In genomic region chr6:36039113-36039512, GRCh38 we compare ENCODE assay signal across 2 cellular contexts.
TF ChIP-seq lines count a peak whose summit lies in the region.

No MANE protein-coding gene starts in this region.

TF ChIP-seq in K562, 482 proteins besides CTCF, POLR2A, EP300 and RAD21:
- peak; percentile 47 for TF ChIP-seq RFX1 (IDR thresholded peaks at IDR 0.05)
- TF ChIP-seq, protein P1, sequence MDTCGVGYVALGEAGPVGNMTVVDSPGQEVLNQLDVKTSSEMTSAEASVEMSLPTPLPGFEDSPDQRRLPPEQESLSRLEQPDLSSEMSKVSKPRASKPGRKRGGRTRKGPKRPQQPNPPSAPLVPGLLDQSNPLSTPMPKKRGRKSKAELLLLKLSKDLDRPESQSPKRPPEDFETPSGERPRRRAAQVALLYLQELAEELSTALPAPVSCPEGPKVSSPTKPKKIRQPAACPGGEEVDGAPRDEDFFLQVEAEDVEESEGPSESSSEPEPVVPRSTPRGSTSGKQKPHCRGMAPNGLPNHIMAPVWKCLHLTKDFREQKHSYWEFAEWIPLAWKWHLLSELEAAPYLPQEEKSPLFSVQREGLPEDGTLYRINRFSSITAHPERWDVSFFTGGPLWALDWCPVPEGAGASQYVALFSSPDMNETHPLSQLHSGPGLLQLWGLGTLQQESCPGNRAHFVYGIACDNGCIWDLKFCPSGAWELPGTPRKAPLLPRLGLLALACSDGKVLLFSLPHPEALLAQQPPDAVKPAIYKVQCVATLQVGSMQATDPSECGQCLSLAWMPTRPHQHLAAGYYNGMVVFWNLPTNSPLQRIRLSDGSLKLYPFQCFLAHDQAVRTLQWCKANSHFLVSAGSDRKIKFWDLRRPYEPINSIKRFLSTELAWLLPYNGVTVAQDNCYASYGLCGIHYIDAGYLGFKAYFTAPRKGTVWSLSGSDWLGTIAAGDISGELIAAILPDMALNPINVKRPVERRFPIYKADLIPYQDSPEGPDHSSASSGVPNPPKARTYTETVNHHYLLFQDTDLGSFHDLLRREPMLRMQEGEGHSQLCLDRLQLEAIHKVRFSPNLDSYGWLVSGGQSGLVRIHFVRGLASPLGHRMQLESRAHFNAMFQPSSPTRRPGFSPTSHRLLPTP (IDR thresholded peaks at IDR 0.05; ENCODE audit: borderline replicate concordance, extremely low read depth, insufficient read length): no peak
TF ChIP-seq in K562: peak in this region for 1.

TF ChIP-seq in HepG2, 621 proteins besides CTCF, POLR2A, EP300 and RAD21:
- TF ChIP-seq PHF21A (CRISPR knock-in tag; IDR thresholded peaks at IDR 0.05): no peak
- peak; percentile 97 for TF ChIP-seq SKI (IDR thresholded peaks at IDR 0.05; ENCODE audit: partially characterized antibody)
- peak; percentile 83 for TF ChIP-seq RFX3 (CRISPR knock-in tag; IDR thresholded peaks at IDR 0.05)
- no peak for TF ChIP-seq KLF12 (CRISPR knock-in tag; IDR thresholded peaks at IDR 0.05; ENCODE audit: borderline replicate concordance)
- peak; percentile 19; the same call in 1 of the 2 replicates for TF ChIP-seq FOXA3 (CRISPR knock-in tag; IDR thresholded peaks at IDR 0.05)
- TF ChIP-seq FOXP1 (IDR thresholded peaks at IDR 0.05): no peak
- peak; percentile 14; the same call in 1 of the 2 replicates for TF ChIP-seq FOXP1 (CRISPR knock-in tag; IDR thresholded peaks at IDR 0.05)
- TF ChIP-seq GATAD2A (CRISPR knock-in tag; IDR thresholded peaks at IDR 0.05): peak; percentile 27; the same call in 1 of the 2 replicates
- peak; percentile 32; the same call in 1 of the 2 replicates for TF ChIP-seq DRAP1 (CRISPR knock-in tag; IDR thresholded peaks at IDR 0.05)
- 0 out of 2 replicates have a peak, but pooled peaks have one; percentile 24 for TF ChIP-seq ZNF614 (CRISPR knock-in tag; IDR thresholded peaks at IDR 0.05; ENCODE audit: borderline replicate concordance)
- peak; percentile 63 for TF ChIP-seq BCL6 (CRISPR knock-in tag; IDR thresholded peaks at IDR 0.05)
- no peak for TF ChIP-seq CHD2 (IDR thresholded peaks at IDR 0.05; ENCODE audit: low read depth, low read length)
- TF ChIP-seq ARNT (IDR thresholded peaks at IDR 0.05): no peak
- 0 out of 2 replicates have a peak, but pooled peaks have one; percentile 33 for TF ChIP-seq ELF3 (CRISPR knock-in tag; IDR thresholded peaks at IDR 0.05)
- peak; percentile 43; the same call in 1 of the 2 replicates for TF ChIP-seq SOX5 (CRISPR knock-in tag; IDR thresholded peaks at IDR 0.05; ENCODE audit: borderline replicate concordance)
- TF ChIP-seq, protein P2, sequence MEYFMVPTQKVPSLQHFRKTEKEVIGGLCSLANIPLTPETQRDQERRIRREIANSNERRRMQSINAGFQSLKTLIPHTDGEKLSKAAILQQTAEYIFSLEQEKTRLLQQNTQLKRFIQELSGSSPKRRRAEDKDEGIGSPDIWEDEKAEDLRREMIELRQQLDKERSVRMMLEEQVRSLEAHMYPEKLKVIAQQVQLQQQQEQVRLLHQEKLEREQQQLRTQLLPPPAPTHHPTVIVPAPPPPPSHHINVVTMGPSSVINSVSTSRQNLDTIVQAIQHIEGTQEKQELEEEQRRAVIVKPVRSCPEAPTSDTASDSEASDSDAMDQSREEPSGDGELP (IDR thresholded peaks at IDR 0.05; ENCODE audit: borderline replicate concordance, low read depth): no peak
- no peak for TF ChIP-seq ZNF660 (CRISPR knock-in tag; IDR thresholded peaks at IDR 0.05; ENCODE audit: borderline replicate concordance, low read depth)
- TF ChIP-seq RFX1 (IDR thresholded peaks at IDR 0.05): peak; percentile 78
- peak; percentile 64; the same call in 1 of the 2 replicates for TF ChIP-seq NCOR1 (IDR thresholded peaks at IDR 0.05; ENCODE audit: borderline replicate concordance, low read length)
- TF ChIP-seq FOXA1 (IDR thresholded peaks at IDR 0.05): no peak
- TF ChIP-seq FOXA1 (CRISPR knock-in tag; IDR thresholded peaks at IDR 0.05): peak; percentile 35; the same call in 1 of the 2 replicates
- no peak for TF ChIP-seq PAXIP1 (CRISPR knock-in tag; conservative IDR thresholded peaks at IDR 0.05)
- TF ChIP-seq KLF6 (CRISPR knock-in tag; IDR thresholded peaks at IDR 0.05): no peak
- TF ChIP-seq, protein P3, sequence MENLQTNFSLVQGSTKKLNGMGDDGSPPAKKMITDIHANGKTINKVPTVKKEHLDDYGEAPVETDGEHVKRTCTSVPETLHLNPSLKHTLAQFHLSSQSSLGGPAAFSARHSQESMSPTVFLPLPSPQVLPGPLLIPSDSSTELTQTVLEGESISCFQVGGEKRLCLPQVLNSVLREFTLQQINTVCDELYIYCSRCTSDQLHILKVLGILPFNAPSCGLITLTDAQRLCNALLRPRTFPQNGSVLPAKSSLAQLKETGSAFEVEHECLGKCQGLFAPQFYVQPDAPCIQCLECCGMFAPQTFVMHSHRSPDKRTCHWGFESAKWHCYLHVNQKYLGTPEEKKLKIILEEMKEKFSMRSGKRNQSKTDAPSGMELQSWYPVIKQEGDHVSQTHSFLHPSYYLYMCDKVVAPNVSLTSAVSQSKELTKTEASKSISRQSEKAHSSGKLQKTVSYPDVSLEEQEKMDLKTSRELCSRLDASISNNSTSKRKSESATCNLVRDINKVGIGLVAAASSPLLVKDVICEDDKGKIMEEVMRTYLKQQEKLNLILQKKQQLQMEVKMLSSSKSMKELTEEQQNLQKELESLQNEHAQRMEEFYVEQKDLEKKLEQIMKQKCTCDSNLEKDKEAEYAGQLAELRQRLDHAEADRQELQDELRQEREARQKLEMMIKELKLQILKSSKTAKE (CRISPR knock-in tag; IDR thresholded peaks at IDR 0.05; ENCODE audit: borderline replicate concordance): peak; percentile 51; the same call in 1 of the 2 replicates
- no peak for TF ChIP-seq ZNF720 (CRISPR knock-in tag; IDR thresholded peaks at IDR 0.05)
- TF ChIP-seq TOPORS (CRISPR knock-in tag; IDR thresholded peaks at IDR 0.05): no peak
- TF ChIP-seq, protein P4, sequence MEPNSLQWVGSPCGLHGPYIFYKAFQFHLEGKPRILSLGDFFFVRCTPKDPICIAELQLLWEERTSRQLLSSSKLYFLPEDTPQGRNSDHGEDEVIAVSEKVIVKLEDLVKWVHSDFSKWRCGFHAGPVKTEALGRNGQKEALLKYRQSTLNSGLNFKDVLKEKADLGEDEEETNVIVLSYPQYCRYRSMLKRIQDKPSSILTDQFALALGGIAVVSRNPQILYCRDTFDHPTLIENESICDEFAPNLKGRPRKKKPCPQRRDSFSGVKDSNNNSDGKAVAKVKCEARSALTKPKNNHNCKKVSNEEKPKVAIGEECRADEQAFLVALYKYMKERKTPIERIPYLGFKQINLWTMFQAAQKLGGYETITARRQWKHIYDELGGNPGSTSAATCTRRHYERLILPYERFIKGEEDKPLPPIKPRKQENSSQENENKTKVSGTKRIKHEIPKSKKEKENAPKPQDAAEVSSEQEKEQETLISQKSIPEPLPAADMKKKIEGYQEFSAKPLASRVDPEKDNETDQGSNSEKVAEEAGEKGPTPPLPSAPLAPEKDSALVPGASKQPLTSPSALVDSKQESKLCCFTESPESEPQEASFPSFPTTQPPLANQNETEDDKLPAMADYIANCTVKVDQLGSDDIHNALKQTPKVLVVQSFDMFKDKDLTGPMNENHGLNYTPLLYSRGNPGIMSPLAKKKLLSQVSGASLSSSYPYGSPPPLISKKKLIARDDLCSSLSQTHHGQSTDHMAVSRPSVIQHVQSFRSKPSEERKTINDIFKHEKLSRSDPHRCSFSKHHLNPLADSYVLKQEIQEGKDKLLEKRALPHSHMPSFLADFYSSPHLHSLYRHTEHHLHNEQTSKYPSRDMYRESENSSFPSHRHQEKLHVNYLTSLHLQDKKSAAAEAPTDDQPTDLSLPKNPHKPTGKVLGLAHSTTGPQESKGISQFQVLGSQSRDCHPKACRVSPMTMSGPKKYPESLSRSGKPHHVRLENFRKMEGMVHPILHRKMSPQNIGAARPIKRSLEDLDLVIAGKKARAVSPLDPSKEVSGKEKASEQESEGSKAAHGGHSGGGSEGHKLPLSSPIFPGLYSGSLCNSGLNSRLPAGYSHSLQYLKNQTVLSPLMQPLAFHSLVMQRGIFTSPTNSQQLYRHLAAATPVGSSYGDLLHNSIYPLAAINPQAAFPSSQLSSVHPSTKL (CRISPR knock-in tag; IDR thresholded peaks at IDR 0.05): 0 out of 2 replicates have a peak, but pooled peaks have one; percentile 30
- peak; percentile 49 for TF ChIP-seq SAP130 (CRISPR knock-in tag; IDR thresholded peaks at IDR 0.05; ENCODE audit: low read depth)
- TF ChIP-seq RARA (CRISPR knock-in tag; IDR thresholded peaks at IDR 0.05): peak; percentile 42; the same call in 1 of the 2 replicates
- peak; percentile 28 for TF ChIP-seq ASH2L (IDR thresholded peaks at IDR 0.05; ENCODE audit: insufficient read length, low read depth, low read length)
